Comparison of ENCODE assay signal across 6 cellular contexts in genomic region chr7:100475549-100475948, GRCh38. TPM values are rescaled to one million over a fixed set of nuclear protein-coding genes. Genes with fewer than 3 reads are reported as not detected.
DNase-seq lines count a peak whose midpoint lies in the region; ATAC-seq lines count a peak whose summit lies in the region.

No MANE protein-coding gene starts in this region.

- H3K18ac ChIP-seq in neuronal stem cell (ENCODE audit: low read length): no peak overlapping the region

- peak overlapping the region; percentile 89 for H3K4me3 Mint-ChIP-seq in activated naive CD8-positive, alpha-beta T cell treated with anti-CD3 and anti-CD28 coated beads, Interleukin-2, amount 50 U/mL, for 24 hours

- no peak overlapping the region for H4K8ac ChIP-seq in neuronal stem cell (ENCODE audit: low read depth, low read length)

- peak overlapping the region; percentile 83 for H3K27ac Mint-ChIP-seq in activated naive CD8-positive, alpha-beta T cell treated with anti-CD3 and anti-CD28 coated beads, Interleukin-2, amount 50 U/mL, for 24 hours

- H2AK5ac ChIP-seq in neuronal stem cell (ENCODE audit: low read depth, low read length): no peak overlapping the region

- no peak overlapping the region for H2AFZ ChIP-seq in neuronal stem cell (ENCODE audit: low read length)

- H3K4me1 ChIP-seq in neuronal stem cell (ENCODE audit: control insufficient read depth in 2 of 2, insufficient read depth in 1 of 2, low read depth in 1 of 2, low read length in 2 of 2): peaks cover 6 to 24% of the 10 kb centered on the region in 2 donors

- no peaks in the 10 kb centered on the region for H3K9me3 Mint-ChIP-seq in activated naive CD8-positive, alpha-beta T cell treated with anti-CD3 and anti-CD28 coated beads, Interleukin-2, amount 50 U/mL, for 24 hours

- H2BK12ac ChIP-seq in neuronal stem cell (ENCODE audit: low read length): no peak overlapping the region

- no peaks in the 10 kb centered on the region for H3K27me3 Mint-ChIP-seq in activated naive CD8-positive, alpha-beta T cell treated with anti-CD3 and anti-CD28 coated beads, Interleukin-2, amount 50 U/mL, for 24 hours

- no peaks in the 10 kb centered on the region for H3K27me3 ChIP-seq in neuronal stem cell (ENCODE audit: control insufficient read depth in 3 of 3, insufficient read depth in 3 of 3, low read depth in 1 of 3, low read length in 3 of 3)

- peak overlapping the region; percentile 72 for H3K9ac ChIP-seq in neuronal stem cell (ENCODE audit: low read depth, low read length, poor library complexity)

- peaks cover 16% of the 10 kb centered on the region for H3K36me3 Mint-ChIP-seq in activated naive CD8-positive, alpha-beta T cell treated with anti-CD3 and anti-CD28 coated beads, Interleukin-2, amount 50 U/mL, for 24 hours (ENCODE audit: low read depth)

- no peak overlapping the region for H3K4me2 ChIP-seq in neuronal stem cell (ENCODE audit: insufficient read depth, low read length, poor library complexity, severe bottlenecking)

- no peak overlapping the region for H3K14ac ChIP-seq in neuronal stem cell (ENCODE audit: low read length)

- no peak overlapping the region for H3K27ac ChIP-seq in neuronal stem cell (replicated peaks; ENCODE audit: low read length)

- no peak overlapping the region for H3K23ac ChIP-seq in neuronal stem cell (ENCODE audit: low read depth, low read length, poor library complexity)

- no peak for ATAC-seq in activated naive CD8-positive, alpha-beta T cell treated with anti-CD3 and anti-CD28 coated beads, Interleukin-2, amount 50 U/mL, for 24 hours
- ATAC-seq in HG03139 (IDR thresholded peaks at IDR 0.05; ENCODE audit: unreplicated experiment) (no peak), GM18511 (IDR thresholded peaks at IDR 0.05; ENCODE audit: unreplicated experiment) (no peak)

- H3K36me3 ChIP-seq in neuronal stem cell (replicated peaks in 1 of 2; ENCODE audit: control insufficient read depth in 2 of 2, insufficient read depth in 2 of 2, low read length in 2 of 2): peaks cover 4 to 35% of the 10 kb centered on the region in 2 donors

- no CpG with 5 or more reads among the region's 9 CpGs for whole genome bisulfite sequencing in neuronal stem cell (ENCODE audit: extremely low coverage in 2 of 2, insufficient read length in 2 of 2, insufficient replicate concordance in 1 of 2), 2 donors

- peak; percentile 47 for DNase-seq in activated naive CD8-positive, alpha-beta T cell treated with anti-CD3 and anti-CD28 coated beads, Interleukin-2, amount 50 U/mL, for 24 hours
- DNase-seq in neuronal stem cell (ENCODE audit: low spot score): no peak
- DNase-seq in EL: no peak

- H2BK120ac ChIP-seq in neuronal stem cell (ENCODE audit: low read depth, low read length): no peak overlapping the region

- H3K4ac ChIP-seq in neuronal stem cell (ENCODE audit: low read length): no peak overlapping the region

- H3K9me3 ChIP-seq in neuronal stem cell (replicated peaks in 1 of 2; ENCODE audit: control insufficient read depth in 2 of 2, insufficient read depth in 1 of 2, low read depth in 1 of 2, low read length in 2 of 2): no peaks in the 10 kb centered on the region

- peaks cover 49% of the 10 kb centered on the region for H3K4me1 Mint-ChIP-seq in activated naive CD8-positive, alpha-beta T cell treated with anti-CD3 and anti-CD28 coated beads, Interleukin-2, amount 50 U/mL, for 24 hours

- peaks cover 7% of the 10 kb centered on the region for H3K79me1 ChIP-seq in neuronal stem cell (ENCODE audit: low read depth, low read length)

- no peak overlapping the region for H2BK15ac ChIP-seq in neuronal stem cell (ENCODE audit: low read length)

- no peak overlapping the region for H2BK5ac ChIP-seq in neuronal stem cell (ENCODE audit: low read length)

- H3K4me3 ChIP-seq in GM08714 (ENCODE audit: low read length): peak overlapping the region; percentile 43; the same call in 1 of the 2 replicates
- H3K4me3 ChIP-seq in neuronal stem cell (ENCODE audit: low read length in 2 of 2): no peak overlapping the region

- no peak overlapping the region for H4K91ac ChIP-seq in neuronal stem cell (ENCODE audit: low read depth, low read length, poor library complexity)

RNA-seq across cellular contexts. Expression of gene TSC22D4, which starts 3.5 kb away (rescaled TPM):
- polyA plus RNA-seq in neuronal stem cell (2013, experiment 1 of 2): 17.3 TPM
- polyA plus RNA-seq in neuronal stem cell (2013, experiment 2 of 2): 16.1 TPM

RNA-seq across cellular contexts. Expression of gene NYAP1, which starts 8.2 kb away (rescaled TPM):
- polyA plus RNA-seq in neuronal stem cell (2013, experiment 1 of 2): 4.4 TPM
- polyA plus RNA-seq in neuronal stem cell (2013, experiment 2 of 2): 4.5 TPM

RNA-seq across cellular contexts. Expression of gene SPACDR, which starts 11.5 kb away (rescaled TPM):
- polyA plus RNA-seq in neuronal stem cell (2013, experiment 1 of 2): 1.6 TPM
- 1.2 TPM for polyA plus RNA-seq in neuronal stem cell (2013, experiment 2 of 2)

RNA-seq across cellular contexts. Expression of gene PPP1R35, which starts 39.3 kb away (rescaled TPM):
- polyA plus RNA-seq in neuronal stem cell (2013, experiment 1 of 2): 72.3 TPM
- 69.0 TPM for polyA plus RNA-seq in neuronal stem cell (2013, experiment 2 of 2)

RNA-seq across cellular contexts. Expression of gene MEPCE, which starts 45.9 kb away (rescaled TPM):
- polyA plus RNA-seq in neuronal stem cell (2013, experiment 1 of 2): 17.9 TPM
- 17.2 TPM for polyA plus RNA-seq in neuronal stem cell (2013, experiment 2 of 2)
